ENCODE assay signal across 20 cellular contexts in the genomic region with DNA sequence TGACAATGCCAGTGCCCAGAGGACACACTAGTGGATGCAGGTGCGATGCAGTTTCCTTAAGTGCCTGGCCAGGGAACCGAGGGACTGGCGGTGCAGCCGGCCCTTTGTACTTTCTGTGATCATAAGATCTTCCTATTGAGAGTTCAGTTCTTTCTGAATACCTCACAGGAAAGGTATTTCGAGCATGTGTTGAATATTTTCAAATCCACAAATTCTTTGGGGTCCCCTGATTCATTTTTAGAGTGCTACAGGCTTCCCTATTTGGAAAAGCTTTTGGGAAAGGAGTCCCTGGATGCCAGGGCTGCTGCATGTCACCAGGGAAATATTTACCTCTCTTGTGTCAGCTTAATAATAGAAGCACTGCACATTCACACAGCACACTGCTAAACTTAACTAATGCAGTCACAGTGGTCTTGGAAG.
A peak's percentile ranks its signal among the peaks of the same experiment; 100 is the strongest.
DNase-seq lines count a peak whose midpoint lies in the region; ATAC-seq and TF ChIP-seq lines count a peak whose summit lies in the region.
"Had no signal": no experiment of that assay in that cellular context is flagged by ENCODE, and none has a peak within 500 bp of the region (broad histone marks: within the 10 kb centered on the region; RNA-seq: fewer than 3 reads in every experiment).

No MANE protein-coding gene starts in this region.

- no peak overlapping the region for H3K4me3 Mint-ChIP-seq in type B pancreatic cell
- H3K4me3 Mint-ChIP-seq: activated CD8-positive, alpha-beta T cell treated with anti-CD3 and anti-CD28 coated beads, Interleukin-2, amount 10 ng/mL, durations not matched to agents 7 days and 5 days; activated T-cell treated with anti-CD3 and anti-CD28 coated beads, Interleukin-2, amount 50 U/mL, for 4 hours had no signal

- H3K36me3 ChIP-seq in mesendoderm (ENCODE audit: control insufficient read depth, insufficient read depth, low read length) (no peaks in the 10 kb centered on the region), aorta (ENCODE audit: control insufficient read depth in 1 of 2, insufficient read depth in 2 of 2, low read length in 1 of 2) (no peaks in the 10 kb centered on the region)
- H3K36me3 ChIP-seq: BLaER1 treated with 17β-estradiol and CSF1 and Interleukin-3, amounts not matched to agents 10 nM and 100 nM had no signal

- H3K27me3 ChIP-seq in mesendoderm (ENCODE audit: insufficient read depth, low read length, poor library complexity) (no peaks in the 10 kb centered on the region), aorta (ENCODE audit: control insufficient read depth in 1 of 2, insufficient read depth in 2 of 2, low read length in 1 of 2) (no peaks in the 10 kb centered on the region)
- H3K27me3 ChIP-seq: BLaER1 treated with 17β-estradiol and CSF1 and Interleukin-3, amounts not matched to agents 10 nM and 100 nM; body of pancreas; foreskin keratinocyte had no signal

- H3K27ac Mint-ChIP-seq in type B pancreatic cell, result no peak overlapping the region
- H3K27ac Mint-ChIP-seq: activated CD8-positive, alpha-beta T cell treated with anti-CD3 and anti-CD28 coated beads, Interleukin-2, amount 10 ng/mL, durations not matched to agents 7 days and 5 days had no signal

- no peak overlapping the region for H3K4ac ChIP-seq in mesendoderm (ENCODE audit: low read depth, low read length)

- no peak overlapping the region for H3K56ac ChIP-seq in mesendoderm (ENCODE audit: low read length)

- intact Hi-C loops in Right ventricle myocardium superior (cut with DNase I), result no loop called here
- intact Hi-C loops in aorta (cut with DNase I), result no loop called here

- H2BK15ac ChIP-seq in mesendoderm (replicated peaks; ENCODE audit: low read depth), result no peak overlapping the region

- no peak overlapping the region for H3K18ac ChIP-seq in mesendoderm (ENCODE audit: low read length)

- no peak overlapping the region for H2BK5ac ChIP-seq in mesendoderm (ENCODE audit: low read length)

- no peak overlapping the region for H2BK120ac ChIP-seq in mesendoderm (ENCODE audit: low read depth, low read length)

- no peaks in the 10 kb centered on the region for H3K36me3 Mint-ChIP-seq in type B pancreatic cell
- H3K36me3 Mint-ChIP-seq: activated naive CD4-positive, alpha-beta T cell treated with anti-CD3 and anti-CD28 coated beads, Interleukin-2, amount 50 U/mL, for 72 hours had no signal

- H3K4me3 ChIP-seq in mesendoderm (ENCODE audit: low read length) (no peak overlapping the region), aorta (ENCODE audit: low read length in 2 of 2) (no peak overlapping the region)
- H3K4me3 ChIP-seq: BLaER1 treated with 17β-estradiol and CSF1 and Interleukin-3, amounts not matched to agents 10 nM and 100 nM; body of pancreas; GM23248 had no signal

- no peak overlapping the region for H4K5ac ChIP-seq in mesendoderm (ENCODE audit: low read length)

- DNase-seq in NCI-H1417 (lab: John Stamatoyannopoulos, UW) (peak in 2 of 3 experiments; percentile 6 to 16), NCI-H1417 treated with DMSO at 0.1 percent for 48 hours (lab: John Stamatoyannopoulos, UW) (no peak), Right ventricle myocardium superior (no peak), mesendoderm (peak; percentile 62), type B pancreatic cell (ENCODE audit: extremely low spot score, unreplicated experiment) (peak; percentile 32), aorta (no peak), HPDE6-E6E7 (ENCODE audit: extremely low spot score) (no peak)
- DNase-seq: 8988T; activated T-cell treated with anti-CD3 and anti-CD28 coated beads, Interleukin-2, amount 50 U/mL, for 4 hours; body of pancreas; foreskin keratinocyte; GM23248; NCI-H1436; NCI-H2171 treated with DMSO at 0.1 percent for 48 hours; stimulated activated naive CD4-positive, alpha-beta T cell treated with Interleukin-2 at 50 U/mL for 16 hours had no signal

- H3K4me1 ChIP-seq in mesendoderm (ENCODE audit: control insufficient read depth, low read depth, low read length), result no peaks in the 10 kb centered on the region
- peaks cover 0 to 2% of the 10 kb centered on the region in 2 donors for H3K4me1 ChIP-seq in aorta (ENCODE audit: control insufficient read depth in 1 of 2, insufficient read depth in 2 of 2, low read length in 2 of 2)
- H3K4me1 ChIP-seq: foreskin keratinocyte had no signal

- no peaks in the 10 kb centered on the region for H3K9me3 ChIP-seq in aorta (ENCODE audit: control insufficient read depth, low read length)
- H3K9me3 ChIP-seq: BLaER1 treated with 17β-estradiol and CSF1 and Interleukin-3, amounts not matched to agents 10 nM and 100 nM; body of pancreas had no signal

- H3K27ac ChIP-seq in mesendoderm (ENCODE audit: low read depth, low read length), result no peak overlapping the region
- no peak overlapping the region for H3K27ac ChIP-seq in aorta (ENCODE audit: low read depth in 1 of 2, low read length in 2 of 2)
- H3K27ac ChIP-seq: BLaER1 treated with 17β-estradiol and CSF1 and Interleukin-3, amounts not matched to agents 10 nM and 100 nM; body of pancreas; foreskin keratinocyte; GM23248 had no signal

- H4K8ac ChIP-seq in mesendoderm (ENCODE audit: low read depth, low read length), result no peak overlapping the region

- H2AK5ac ChIP-seq in mesendoderm (ENCODE audit: low read length), result no peak overlapping the region

- H3K79me2 ChIP-seq in mesendoderm (ENCODE audit: control insufficient read depth, insufficient read depth, low read length), result no peaks in the 10 kb centered on the region

- no peak overlapping the region for H3K23ac ChIP-seq in mesendoderm (ENCODE audit: low read length)

- no peaks in the 10 kb centered on the region for H3K4me1 Mint-ChIP-seq in type B pancreatic cell (ENCODE audit: unreplicated experiment)

- no peak overlapping the region for H3K4me2 ChIP-seq in mesendoderm (ENCODE audit: low read length)
- H3K4me2 ChIP-seq: BLaER1 treated with 17β-estradiol and CSF1 and Interleukin-3, amounts not matched to agents 10 nM and 100 nM had no signal

- no peaks in the 10 kb centered on the region for H3K9me3 Mint-ChIP-seq in type B pancreatic cell
- H3K9me3 Mint-ChIP-seq: activated naive CD4-positive, alpha-beta T cell treated with anti-CD3 and anti-CD28 coated beads, Interleukin-2, amount 50 U/mL, for 72 hours; activated T-cell treated with anti-CD3 and anti-CD28 coated beads, Interleukin-2, amount 50 U/mL, for 4 hours had no signal

- no peaks in the 10 kb centered on the region for H3K79me1 ChIP-seq in mesendoderm (ENCODE audit: low read length)

- H3K27me3 Mint-ChIP-seq in type B pancreatic cell, result no peaks in the 10 kb centered on the region

- no CpG with 5 or more reads among the region's 5 CpGs for WGBS in mesendoderm (ENCODE audit: extremely low coverage, insufficient coverage, low lambda C conversion rate)
- 38 to 51% methylated on average over 5 of the region's 5 CpGs for WGBS in aorta, 2 donors

- H3K9ac ChIP-seq in mesendoderm (ENCODE audit: low read length), result no peak overlapping the region
- H3K9ac ChIP-seq: BLaER1 treated with 17β-estradiol and CSF1 and Interleukin-3, amounts not matched to agents 10 nM and 100 nM; GM23248 had no signal

- TF ChIP-seq CTCF in type B pancreatic cell (conservative IDR thresholded peaks at IDR 0.05), result no peak

- ATAC-seq in Right ventricle myocardium superior (ENCODE audit: poor library complexity) (peak; percentile 60), aorta (ENCODE audit: low FRiP score) (no peak), HG03108 (IDR thresholded peaks at IDR 0.05; ENCODE audit: unreplicated experiment) (no peak)
- ATAC-seq: activated CD8-positive, alpha-beta T cell treated with anti-CD3 and anti-CD28 coated beads, Interleukin-2, amount 10 ng/mL, durations not matched to agents 7 days and 5 days; activated naive CD4-positive, alpha-beta T cell treated with anti-CD3 and anti-CD28 coated beads, Interleukin-2, amount 50 U/mL, for 72 hours; activated T-cell treated with anti-CD3 and anti-CD28 coated beads, Interleukin-2, amount 50 U/mL, for 4 hours; body of pancreas; foreskin keratinocyte; Panc1 had no signal

Comparison
In these comparisons a context has a peak if more than half of its experiments do, and no peak if none do; other contexts are left out.
1. DNase-seq: peak in NCI-H1417 (2 of 3), mesendoderm (single experiment) and type B pancreatic cell (single experiment); none in NCI-H1417 treated with DMSO at 0.1 percent for 48 hours (single experiment), Right ventricle myocardium superior (single experiment), aorta (0 of 2) and HPDE6-E6E7 (single experiment).